ENCODE assay signal across 1 cellular context in genomic region chr1:59487335-59488031, GRCh38.
TF ChIP-seq lines count a peak whose summit lies in the region.

No MANE protein-coding gene starts in this region.

TF ChIP-seq in IMR-90, 13 proteins besides CTCF, POLR2A, EP300 and RAD21:
- TF ChIP-seq CEBPB (IDR thresholded peaks at IDR 0.05; ENCODE audit: low read depth, low read length) (0 out of 2 replicates have a peak, but pooled peaks have one; percentile 14), FOS (IDR thresholded peaks at IDR 0.05; ENCODE audit: low read depth, low read length) (no peak)
TF ChIP-seq in IMR-90: peak in this region for 1.
